In genomic region chr12:31103561-31103975, GRCh38 we compare ENCODE assay signal across 8 cellular contexts. TPM values are rescaled to one million over a fixed set of nuclear protein-coding genes. Genes with fewer than 3 reads are reported as not detected.
DNase-seq lines count a peak whose midpoint lies in the region; FAIRE-seq and TF ChIP-seq lines count a peak whose summit lies in the region.
"Not testable (repeated sequence)": the region's sequence is repeated elsewhere in the genome, so short reads cannot be mapped to it uniquely, and the experiment has no call there.

No MANE protein-coding gene starts in this region.

- H3K4me3 Mint-ChIP-seq in MCF 10A (ENCODE audit: unreplicated experiment): peak overlapping the region; percentile 31

- H3K9me3 ChIP-seq in mucosa of rectum (ENCODE audit: control insufficient read depth in 2 of 2, low read length in 2 of 2): not testable (repeated sequence)

- H3K9me3 Mint-ChIP-seq in MCF 10A (ENCODE audit: unreplicated experiment): not testable (repeated sequence)

- FAIRE-seq in urothelium cell line (lab: Jason Lieb, UNC): not testable (repeated sequence)

- DNase-seq in D341Med (ENCODE audit: low spot score) (peak; percentile 10), HT1080 (ENCODE audit: low read depth) (peak; percentile 56), NCI-H2081 treated with DMSO at 0.1 percent for 48 hours (lab: John Stamatoyannopoulos, UW) (peak; percentile 55), NCI-H69 (lab: John Stamatoyannopoulos, UW) (peak; percentile 100), MCF 10A (ENCODE audit: unreplicated experiment) (peak; percentile 91), iPS-NIHi11 (ENCODE audit: low spot score) (peak; percentile 37), urothelium cell line (ENCODE audit: low spot score) (peak; percentile 25)

- peak overlapping the region in 1 of 2 donors; percentile 35 for H3K4me3 ChIP-seq in mucosa of rectum (ENCODE audit: low read length in 2 of 2)

- peak overlapping the region in 1 of 2 donors; percentile 33 for H3K9ac ChIP-seq in mucosa of rectum (ENCODE audit: low read depth in 1 of 2, low read length in 2 of 2)

- H3K27ac Mint-ChIP-seq in MCF 10A (ENCODE audit: low read depth, unreplicated experiment): not testable (repeated sequence)

- not testable (repeated sequence) for H3K27me3 ChIP-seq in mucosa of rectum (ENCODE audit: control insufficient read depth in 2 of 2, insufficient read depth in 2 of 2, low read length in 2 of 2)

- not testable (repeated sequence) for BruUV-seq in MCF 10A (replicated peaks; lab: Mats Ljungman, UMichigan)

- not testable (repeated sequence) for H3K36me3 ChIP-seq in mucosa of rectum (ENCODE audit: control insufficient read depth in 2 of 2, insufficient read depth in 2 of 2, low read length in 2 of 2)

- intact Hi-C loops in MCF 10A (cut with micrococcal nuclease): not testable (repeated sequence)

- CTCF ChIA-PET in MCF 10A (lab: Yijun Ruan, JAX): not testable (repeated sequence)

- peaks cover 19% of the 10 kb centered on the region for H3K36me3 Mint-ChIP-seq in MCF 10A (ENCODE audit: insufficient read depth, unreplicated experiment)

- not testable (repeated sequence) for H3K4me1 ChIP-seq in mucosa of rectum (ENCODE audit: control insufficient read depth in 2 of 2, insufficient read depth in 2 of 2, low read length in 2 of 2)

- H3K4me1 Mint-ChIP-seq in MCF 10A (ENCODE audit: insufficient read depth, unreplicated experiment): peaks cover 11% of the 10 kb centered on the region

- not testable (repeated sequence) for H3K27me3 Mint-ChIP-seq in MCF 10A (ENCODE audit: insufficient read depth, unreplicated experiment)

- TF ChIP-seq CTCF in MCF 10A (IDR thresholded peaks at IDR 0.05; ENCODE audit: unreplicated experiment): not testable (repeated sequence)

- POLR2A ChIA-PET in MCF 10A (lab: Yijun Ruan, JAX): not testable (repeated sequence)

- peak overlapping the region; percentile 68 to 71 for H3K27ac ChIP-seq in mucosa of rectum (ENCODE audit: low read depth in 2 of 2, low read length in 2 of 2)

RNA-seq across cellular contexts. Expression of gene DDX11, which starts 29.9 kb away (rescaled TPM):
- total RNA-seq in HT1080 (2014; rRNA removed; shearing (Covaris generic)): 38.2 and 41.1 TPM in 2 replicates
- polyA plus RNA-seq in HT1080 (2015; cell fraction: cytosol; rRNA removed): 19.0 and 20.6 TPM in 2 replicates
- polyA plus RNA-seq in HT1080 (2015; cell fraction: nucleus; rRNA removed): 186 and 190 TPM in 2 replicates
- total RNA-seq in MCF 10A (2022): 47.8 and 48.7 TPM in 2 replicates

Comparison
In these comparisons a context has a peak if more than half of its experiments do, and no peak if none do; other contexts are left out.
1. DNase-seq: peak in every context shown above with its lines; median percentile 100 in NCI-H69; 91 in MCF 10A; 56 in HT1080; 55 in NCI-H2081 treated with DMSO at 0.1 percent for 48 hours; 37 in iPS-NIHi11; 25 in urothelium cell line; 10 in D341Med.